In the genomic region with DNA sequence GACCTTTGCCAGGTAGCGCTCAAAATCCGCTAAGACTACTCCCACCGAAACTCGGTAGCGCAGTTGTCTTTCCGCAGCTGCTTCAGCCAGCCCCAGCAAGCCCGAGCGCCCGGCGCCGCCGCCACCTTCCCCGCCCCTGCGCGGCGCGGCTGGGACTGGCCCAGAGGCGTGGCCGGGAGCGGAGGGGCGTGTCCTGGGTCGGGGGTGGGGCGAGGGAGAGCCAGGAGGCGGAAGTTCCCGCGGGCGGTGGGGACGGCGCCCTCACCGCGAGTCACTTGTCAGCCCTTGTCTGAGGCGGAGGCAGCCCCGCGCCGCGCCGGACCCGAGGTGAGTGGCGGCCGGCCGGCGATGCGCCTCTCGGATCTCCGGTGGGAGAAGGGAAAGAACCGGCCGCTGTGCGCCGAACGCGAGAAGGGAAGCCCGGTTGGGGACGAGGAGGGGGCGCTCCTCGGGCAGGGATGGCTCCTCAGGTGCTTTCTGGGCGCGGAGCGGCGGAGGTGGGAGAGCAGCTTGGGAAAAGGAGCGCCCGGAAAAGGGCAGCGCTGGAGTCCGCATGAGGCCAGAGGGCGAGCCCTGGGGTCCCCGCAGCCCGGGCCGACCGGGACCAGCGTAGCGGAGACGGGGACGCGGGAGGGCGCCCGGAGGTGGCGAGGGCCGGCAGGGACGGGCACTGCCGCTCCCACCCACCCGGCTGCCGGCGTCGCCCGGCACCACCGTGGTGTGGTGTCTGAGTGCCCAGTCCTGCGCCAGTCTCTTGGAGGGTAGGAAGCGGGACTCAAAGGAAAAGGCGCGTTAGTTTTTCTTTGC, we compare ENCODE assay signal across 8 cellular contexts. TPM values are rescaled to one million over a fixed set of nuclear protein-coding genes. Genes with fewer than 3 reads are reported as not detected.
DNase-seq lines count a peak whose midpoint lies in the region; ATAC-seq and TF ChIP-seq lines count a peak whose summit lies in the region.

A gene with protein sequence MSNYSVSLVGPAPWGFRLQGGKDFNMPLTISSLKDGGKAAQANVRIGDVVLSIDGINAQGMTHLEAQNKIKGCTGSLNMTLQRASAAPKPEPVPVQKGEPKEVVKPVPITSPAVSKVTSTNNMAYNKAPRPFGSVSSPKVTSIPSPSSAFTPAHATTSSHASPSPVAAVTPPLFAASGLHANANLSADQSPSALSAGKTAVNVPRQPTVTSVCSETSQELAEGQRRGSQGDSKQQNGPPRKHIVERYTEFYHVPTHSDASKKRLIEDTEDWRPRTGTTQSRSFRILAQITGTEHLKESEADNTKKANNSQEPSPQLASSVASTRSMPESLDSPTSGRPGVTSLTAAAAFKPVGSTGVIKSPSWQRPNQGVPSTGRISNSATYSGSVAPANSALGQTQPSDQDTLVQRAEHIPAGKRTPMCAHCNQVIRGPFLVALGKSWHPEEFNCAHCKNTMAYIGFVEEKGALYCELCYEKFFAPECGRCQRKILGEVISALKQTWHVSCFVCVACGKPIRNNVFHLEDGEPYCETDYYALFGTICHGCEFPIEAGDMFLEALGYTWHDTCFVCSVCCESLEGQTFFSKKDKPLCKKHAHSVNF (plus strand): TSS at position 274 of the 807 bp plus-strand sequence. CDS start 3,347 bp downstream, outside the sequence.

- H3K27ac ChIP-seq in HUES64 (ENCODE audit: low read depth, low read length) (peak within 1 kb of the TSS; percentile 80), OCI-LY7 (ENCODE audit: low read depth, low read length, poor library complexity, severe bottlenecking) (no peak within 1 kb of the TSS), muscle layer of colon (ENCODE audit: low read depth, low read length) (peak within 1 kb of the TSS; percentile 99)

- TF ChIP-seq POLR2A in erythroblast (IDR thresholded peaks at IDR 0.05; ENCODE audit: low read length), result peak; percentile 72

- CTCF ChIA-PET in OCI-LY7 (lab: Charles Lee; ENCODE audit: unreplicated experiment), result no interaction called here

- peak within 1 kb of the TSS; percentile 100 for H2AFZ ChIP-seq in OCI-LY7 (ENCODE audit: low read length)

- no TSS peak for BruUV-seq in OCI-LY7 (replicated peaks; lab: Mats Ljungman, UMichigan)

- H3K27me3 ChIP-seq in HUES64 (ENCODE audit: insufficient read depth, low read length), result peaks cover 6% of the 10 kb centered on the region
- H3K27me3 ChIP-seq in muscle layer of colon (ENCODE audit: control insufficient read depth in 1 of 2, insufficient read depth in 2 of 2, low read length in 2 of 2), result no peaks in the 10 kb centered on the region

- peak; percentile 87 for ATAC-seq in GM21447 (IDR thresholded peaks at IDR 0.05; ENCODE audit: unreplicated experiment)

- H3K9ac ChIP-seq in HUES64 (ENCODE audit: low read depth, low read length), result peak within 1 kb of the TSS; percentile 90
- peak within 1 kb of the TSS; percentile 91 for H3K9ac ChIP-seq in muscle layer of colon (ENCODE audit: low read length)

- peak; percentile 60 for DNase-seq in DMS 273 treated with DMSO at 0.1 percent for 48 hours (lab: John Stamatoyannopoulos, UW)
- DNase-seq in OCI-LY7 (ENCODE audit: low spot score), result peak; percentile 92
- DNase-seq in activated T-cell treated with anti-CD3 and anti-CD28 coated beads, Interleukin-2, amount 50 U/mL, for 1 hour, result peak; percentile 92
- peak; percentile 92 to 94 for DNase-seq in erythroblast (lab: John Stamatoyannopoulos, UW)
- DNase-seq in stimulated activated CD8-positive, alpha-beta memory T cell treated with anti-CD3 and anti-CD28 coated beads, Interleukin-7, amount 100 ng/mL, for 24 hours (ENCODE audit: low read depth), result peak; percentile 68

- peaks cover 17% of the 10 kb centered on the region for H3K36me3 ChIP-seq in HUES64 (ENCODE audit: insufficient read depth, low read length)
- no peaks in the 10 kb centered on the region for H3K36me3 ChIP-seq in OCI-LY7 (ENCODE audit: insufficient read depth, low read length)
- no peaks in the 10 kb centered on the region for H3K36me3 ChIP-seq in muscle layer of colon (ENCODE audit: insufficient read depth, low read length)

- intact Hi-C loops in OCI-LY7 (cut with micrococcal nuclease; ENCODE audit: unreplicated experiment), result loop anchor here (5.0 kb wide), 1 partner anchor 245 kb away; the partner anchor contains the start of gene SMARCAD1

- peak within 1 kb of the TSS; percentile 72 for H3K4me3 ChIP-seq in HUES64 (ENCODE audit: low read length)
- peak within 1 kb of the TSS; percentile 81 for H3K4me3 ChIP-seq in OCI-LY7 (ENCODE audit: low read depth, low read length, poor library complexity, severe bottlenecking)
- peak within 1 kb of the TSS; percentile 90 to 95 for H3K4me3 ChIP-seq in muscle layer of colon (ENCODE audit: low read depth in 1 of 2, low read length in 2 of 2)

- no peaks in the 10 kb centered on the region for H3K79me2 ChIP-seq in OCI-LY7 (ENCODE audit: insufficient read depth, low read depth, low read length)

- POLR2A ChIA-PET in OCI-LY7 (lab: Charles Lee), result interaction anchor here (0.7 kb wide), 2 partner anchors 939 to 1230 kb away, joined by 6 to 7 read pairs; no protein-coding TSS in a partner anchor

- peak within 1 kb of the TSS; percentile 99 for H3K4me2 ChIP-seq in OCI-LY7 (ENCODE audit: low read length)

- H3K9me3 ChIP-seq in HUES64 (ENCODE audit: insufficient read depth, low read depth, low read length) (no peaks in the 10 kb centered on the region), OCI-LY7 (ENCODE audit: low read length) (no peaks in the 10 kb centered on the region), muscle layer of colon (ENCODE audit: low read length) (no peaks in the 10 kb centered on the region)

- H3K4me1 ChIP-seq in HUES64 (ENCODE audit: insufficient read depth, low read length) (peaks cover 33% of the 10 kb centered on the region), OCI-LY7 (ENCODE audit: insufficient read depth, low read length, poor library complexity, severe bottlenecking) (peaks cover 19% of the 10 kb centered on the region), muscle layer of colon (ENCODE audit: insufficient read depth, low read length) (peaks cover 12% of the 10 kb centered on the region)

- TF ChIP-seq CTCF in OCI-LY7 (conservative IDR thresholded peaks at IDR 0.05; ENCODE audit: low read length), result peak; percentile 34; the same call in 1 of the 2 replicates

- WGBS in HUES64, result under 1% methylated on average over 89 of the region's 89 CpGs

- peaks cover 8% of the 10 kb centered on the region for H4K20me1 ChIP-seq in OCI-LY7 (ENCODE audit: insufficient read depth, low read length)

- H3K9me2 ChIP-seq in OCI-LY7 (ENCODE audit: insufficient read depth, low read length), result no peaks in the 10 kb centered on the region

RNA-seq across cellular contexts. Expression of the gene that starts here (rescaled TPM):
- 30.2 TPM for polyA plus RNA-seq in HUES64 (2013, experiment 1 of 2)
- polyA plus RNA-seq in HUES64 (2013, experiment 2 of 2), result 28.6 TPM
- total RNA-seq in OCI-LY7 (2014; rRNA removed; shearing (Covaris generic)), result 6.3 and 10.3 TPM in 2 replicates
- total RNA-seq in OCI-LY7 (2022), result 12.6 and 15.2 TPM in 2 replicates
